7 cellular contexts compared by ENCODE assay signal in genomic region chr1:155094622-155094948, GRCh38. TPM values are rescaled to one million over a fixed set of nuclear protein-coding genes. Genes with fewer than 3 reads are reported as not detected.
DNase-seq lines count a peak whose midpoint lies in the region; ATAC-seq and TF ChIP-seq lines count a peak whose summit lies in the region.
"Had no signal": no experiment of that assay in that cellular context is flagged by ENCODE, and none has a peak within 500 bp of the region (broad histone marks: within the 10 kb centered on the region; RNA-seq: fewer than 3 reads in every experiment).

No MANE protein-coding gene starts in this region.

- TF ChIP-seq POLR2A in gastroesophageal sphincter (IDR thresholded peaks at IDR 0.05): no peak

- no peak for TF ChIP-seq CTCF in gastroesophageal sphincter (IDR thresholded peaks at IDR 0.05)

- H3K9me3 ChIP-seq in gastroesophageal sphincter: no peaks in the 10 kb centered on the region
- H3K9me3 ChIP-seq: prostate gland had no signal

- DNase-seq in activated gamma-delta T cell treated with Interleukin-2 at 50 U/mL for 16 hours: no peak
- DNase-seq in C1 segment of cervical spinal cord (lab: John Stamatoyannopoulos, UW): no peak
- DNase-seq: activated CD4-positive, alpha-beta T cell treated with anti-CD3 and anti-CD28 coated beads for 1 hour had no signal

- H3K4me1 ChIP-seq in gastroesophageal sphincter: peaks cover 0 to 33% (median 19%) of the 10 kb centered on the region in 3 donors

- H3K27ac ChIP-seq in gastroesophageal sphincter: peak overlapping the region in 3 of 4 donors; percentile 71 to 80 (median 79)
- H3K27ac ChIP-seq in temporal lobe (ENCODE audit: low read depth, low read length): peak overlapping the region; percentile 82

- peak; percentile 2; the same call in 2 of the 3 replicates for ATAC-seq in SK-N-SH treated with all-trans-retinoic acid at 6 μM for 48 hours
- ATAC-seq in gastroesophageal sphincter: no peak

- H3K4me3 ChIP-seq in gastroesophageal sphincter: no peak overlapping the region
- H3K4me3 ChIP-seq: prostate gland had no signal

- WGBS in gastroesophageal sphincter (ENCODE audit: low coverage in 1 of 2), 2 donors: 68 to 75% methylated on average over 2 of the region's 2 CpGs

- no peaks in the 10 kb centered on the region for H3K36me3 ChIP-seq in gastroesophageal sphincter
- H3K36me3 ChIP-seq: prostate gland had no signal

- no peaks in the 10 kb centered on the region for H3K27me3 ChIP-seq in gastroesophageal sphincter

- TF ChIP-seq EP300 in gastroesophageal sphincter (IDR thresholded peaks at IDR 0.05): no peak

TF ChIP-seq in SK-N-SH treated with all-trans-retinoic acid at 6 μM for 48 hours, 23 proteins besides CTCF, POLR2A, EP300 and RAD21:
- TF ChIP-seq PPARA (CRISPR knock-in tag; IDR thresholded peaks at IDR 0.05; ENCODE audit: borderline replicate concordance) (no peak), ARNTL (CRISPR knock-in tag; IDR thresholded peaks at IDR 0.05; ENCODE audit: borderline replicate concordance, low read depth) (no peak)

RNA-seq across cellular contexts. Expression of gene EFNA3, which starts 15.9 kb away (rescaled TPM):
- under 1 TPM in 2 of 4 donors, not detected in 2; 0.27 to 0.77 TPM for total RNA-seq in gastroesophageal sphincter
- 10.6 TPM for total RNA-seq in temporal lobe

RNA-seq across cellular contexts. Expression of gene EFNA4, which starts 31.0 kb away (rescaled TPM):
- 1 to 10 TPM in 3 of 4 donors, under 1 TPM in 1; 0.81 to 5.8 (median 2.3) TPM for total RNA-seq in gastroesophageal sphincter
- total RNA-seq in temporal lobe: 0.74 TPM

RNA-seq across cellular contexts. Expression of gene EFNA1, which starts 33.1 kb away (rescaled TPM):
- total RNA-seq in gastroesophageal sphincter (10 to 100 TPM; 13.1 to 25.8 (median 16.1) TPM), temporal lobe (2.7 TPM)

RNA-seq across cellular contexts. Expression of gene SLC50A1, which starts 41.1 kb away (rescaled TPM):
- total RNA-seq in gastroesophageal sphincter (10 to 100 TPM; 12.5 to 16.8 (median 13.9) TPM), temporal lobe (5.2 TPM)

RNA-seq across cellular contexts. Expression of gene ADAM15, which starts 43.5 kb away (rescaled TPM):
- 100 to 1,000 TPM in 2 of 4 donors, 10 to 100 TPM in 2; 65.4 to 115 (median 100.0) TPM for total RNA-seq in gastroesophageal sphincter
- total RNA-seq in temporal lobe: 11.1 TPM
